In genomic region chr22:17638432-17639237, GRCh38 we compare ENCODE assay signal across 8 cellular contexts. TPM values are rescaled to one million over a fixed set of nuclear protein-coding genes. Genes with fewer than 3 reads are reported as not detected.
DNase-seq lines count a peak whose midpoint lies in the region; ATAC-seq and TF ChIP-seq lines count a peak whose summit lies in the region.

Gene BCL2L13, plus strand, starts transcription at chr22:17638757. Its CDS starts 16,955 bp downstream, at chr22:17655712.

- no peak for TF ChIP-seq CTCF in left ventricle myocardium inferior (IDR thresholded peaks at IDR 0.05; ENCODE audit: borderline replicate concordance)
- no peak for TF ChIP-seq CTCF in progenitor cell of endocrine pancreas (IDR thresholded peaks at IDR 0.05; ENCODE audit: unreplicated experiment)
- peak; percentile 19 for TF ChIP-seq CTCF in upper lobe of right lung (IDR thresholded peaks at IDR 0.05)

- intact Hi-C loops in left ventricle myocardium inferior (cut with micrococcal nuclease), result loop anchor here (10.0 kb wide), 1 partner anchor 64 kb away; no protein-coding TSS in a partner anchor
- intact Hi-C loops in upper lobe of right lung (cut with DNase I), result no loop called here

- H3K4me3 Mint-ChIP-seq in T-helper 17 cell, result peak within 1 kb of the TSS; percentile 95
- H3K4me3 Mint-ChIP-seq in progenitor cell of endocrine pancreas (ENCODE audit: low read depth), result peak within 1 kb of the TSS; percentile 82

- H3K27ac ChIP-seq in left ventricle myocardium inferior (replicated peaks) (peak within 1 kb of the TSS; percentile 99), upper lobe of right lung (peak within 1 kb of the TSS; percentile 100)

- H3K36me3 Mint-ChIP-seq in T-helper 17 cell (ENCODE audit: low read depth), result peaks cover 5% of the 10 kb centered on the region
- H3K36me3 Mint-ChIP-seq in progenitor cell of endocrine pancreas (ENCODE audit: insufficient read depth), result peaks cover 3% of the 10 kb centered on the region

- ATAC-seq in HG02870 (IDR thresholded peaks at IDR 0.05; ENCODE audit: unreplicated experiment) (peak; percentile 93), T-helper 17 cell (peak; percentile 94), upper lobe of right lung (peak; percentile 98)

- no peaks in the 10 kb centered on the region for H3K36me3 ChIP-seq in left ventricle myocardium inferior
- peaks cover 3% of the 10 kb centered on the region for H3K36me3 ChIP-seq in upper lobe of right lung

- peak; percentile 97 for TF ChIP-seq POLR2A in GM15510 (IDR thresholded peaks at IDR 0.05; ENCODE audit: borderline replicate concordance, extremely low read depth, insufficient read length)

- H3K27me3 ChIP-seq in left ventricle myocardium inferior (ENCODE audit: low read depth), result no peaks in the 10 kb centered on the region
- H3K27me3 ChIP-seq in upper lobe of right lung, result no peaks in the 10 kb centered on the region

- H3K4me1 ChIP-seq in left ventricle myocardium inferior (peaks cover 33% of the 10 kb centered on the region), upper lobe of right lung (peaks cover 19% of the 10 kb centered on the region)

- H3K9me3 ChIP-seq in T-helper 17 cell (ENCODE audit: control insufficient read depth, low read length, poor library complexity, severe bottlenecking) (no peaks in the 10 kb centered on the region), left ventricle myocardium inferior (replicated peaks) (no peaks in the 10 kb centered on the region), upper lobe of right lung (no peaks in the 10 kb centered on the region)

- no peaks in the 10 kb centered on the region for H3K27me3 Mint-ChIP-seq in T-helper 17 cell
- H3K27me3 Mint-ChIP-seq in progenitor cell of endocrine pancreas, result no peaks in the 10 kb centered on the region

- peak; percentile 69 for DNase-seq in NCI-H1694 (lab: John Stamatoyannopoulos, UW)
- peak; percentile 81 to 82 (median 82) for DNase-seq in T-helper 17 cell
- peak; percentile 29 to 93 (median 79) for DNase-seq in amygdala (lab: John Stamatoyannopoulos, UW)
- DNase-seq in left ventricle myocardium inferior, result peak; percentile 92
- peak; percentile 77 for DNase-seq in progenitor cell of endocrine pancreas (ENCODE audit: low spot score, unreplicated experiment)
- peak; percentile 96 for DNase-seq in upper lobe of right lung

- H3K27ac Mint-ChIP-seq in T-helper 17 cell (peak within 1 kb of the TSS; percentile 99), progenitor cell of endocrine pancreas (peak within 1 kb of the TSS; percentile 99)

- no peaks in the 10 kb centered on the region for H3K9me3 Mint-ChIP-seq in progenitor cell of endocrine pancreas (ENCODE audit: low read depth)

- H3K4me3 ChIP-seq in left ventricle myocardium inferior, result peak within 1 kb of the TSS; percentile 93
- peak within 1 kb of the TSS; percentile 76 for H3K4me3 ChIP-seq in upper lobe of right lung

- H3K4me1 Mint-ChIP-seq in T-helper 17 cell (peaks cover 17% of the 10 kb centered on the region), progenitor cell of endocrine pancreas (ENCODE audit: low read depth) (peaks cover 10% of the 10 kb centered on the region)

RNA-seq across cellular contexts. Expression of gene BCL2L13, which starts in this region (rescaled TPM):
- 10 to 100 TPM; 18.8 to 21.3 TPM for total RNA-seq in T-helper 17 cell
- 111 TPM for total RNA-seq in left ventricle myocardium inferior
- total RNA-seq in progenitor cell of endocrine pancreas, result 34.1 and 36.0 TPM in 2 replicates
- total RNA-seq in upper lobe of right lung, result 40.8 TPM

Comparison
In these comparisons a context has a peak if more than half of its experiments do, and no peak if none do; other contexts are left out.
1. Peak in every context shown above with its lines: DNase-seq, ATAC-seq, H3K4me3 ChIP-seq and H3K27ac ChIP-seq.